1 cellular context compared by ENCODE assay signal in genomic region chrX:155877288-155877687, GRCh38.
TF ChIP-seq lines count a peak whose summit lies in the region.

No MANE protein-coding gene starts in this region.

TF ChIP-seq in HepG2, 621 proteins besides CTCF, POLR2A, EP300 and RAD21 (continued from another document):
- TF ChIP-seq TP53 (CRISPR knock-in tag; conservative IDR thresholded peaks at IDR 0.05) (no peak), ZNF605 (CRISPR knock-in tag; IDR thresholded peaks at IDR 0.05) (no peak)
